ENCODE assay signal across 26 cellular contexts in the genomic region with DNA sequence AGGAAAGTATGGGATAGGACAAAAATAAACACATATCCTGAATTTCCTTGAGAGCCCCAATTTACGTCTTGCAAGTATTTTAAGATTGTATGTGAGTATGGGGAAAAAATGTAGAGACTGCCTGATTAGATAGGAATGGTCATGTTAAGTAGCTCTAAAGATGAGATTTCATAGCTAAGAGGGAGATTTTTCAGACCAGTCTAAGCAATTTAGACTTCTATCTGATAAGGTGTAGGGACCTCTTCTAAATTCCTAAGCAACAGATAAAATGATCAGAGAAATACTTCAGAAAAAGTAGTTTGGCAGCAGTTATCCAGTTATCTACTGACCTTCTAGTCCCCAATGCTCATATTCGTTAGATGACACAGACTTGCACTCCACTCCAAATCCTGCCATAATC.
"Had no signal": no experiment of that assay in that cellular context is flagged by ENCODE, and none has a peak within 500 bp of the region (broad histone marks: within the 10 kb centered on the region; RNA-seq: fewer than 3 reads in every experiment).

No MANE protein-coding gene starts in this region.

- H3K4me3 Mint-ChIP-seq: activated B cell treated with CpG ODN at 0.5 μM for 24 hours; activated CD8-positive, alpha-beta T cell treated with anti-CD3 and anti-CD28 coated beads for 36 hours; activated T-cell treated with anti-CD3 and anti-CD28 coated beads, Interleukin-2, amount 50 U/mL, for 4 hours; activated T-helper 17 cell treated with anti-CD3 and anti-CD28 coated beads, Interleukin-2, amount 50 U/mL, for 72 hours; dendritic cell treated with granulocyte-macrophage colony-stimulating factor and Interleukin-4, amounts not matched to agents 40 ng/mL and 50 ng/mL, for 4 days; immature natural killer cell; nephron; T-cell had no signal

- H3K27ac ChIP-seq: esophagus squamous epithelium, suprapubic skin had no signal

- H3K4me1 ChIP-seq: esophagus squamous epithelium, suprapubic skin, transverse colon had no signal

- H3K27ac Mint-ChIP-seq: activated B cell treated with CpG ODN at 0.5 μM for 24 hours; activated CD8-positive, alpha-beta T cell treated with anti-CD3 and anti-CD28 coated beads for 36 hours; activated T-helper 17 cell treated with anti-CD3 and anti-CD28 coated beads, Interleukin-2, amount 50 U/mL, for 72 hours; dendritic cell treated with granulocyte-macrophage colony-stimulating factor and Interleukin-4, amounts not matched to agents 40 ng/mL and 50 ng/mL, for 4 days; immature natural killer cell; nephron; T-cell had no signal

- ATAC-seq: activated CD8-positive, alpha-beta T cell treated with anti-CD3 and anti-CD28 coated beads for 36 hours; activated T-cell treated with anti-CD3 and anti-CD28 coated beads, Interleukin-2, amount 50 U/mL, for 4 hours; activated T-helper 17 cell treated with anti-CD3 and anti-CD28 coated beads, Interleukin-2, amount 50 U/mL, for 72 hours; sciatic nerve; T-cell had no signal

- H3K9me3 ChIP-seq: esophagus squamous epithelium, suprapubic skin, transverse colon had no signal

- H3K4me3 ChIP-seq: esophagus squamous epithelium, lung, suprapubic skin, transverse colon had no signal

- H3K36me3 ChIP-seq: esophagus squamous epithelium, suprapubic skin, transverse colon had no signal

- H3K27me3 ChIP-seq: esophagus squamous epithelium, suprapubic skin, transverse colon had no signal

- H3K9me3 Mint-ChIP-seq: activated B cell treated with CpG ODN at 0.5 μM for 24 hours; activated CD8-positive, alpha-beta T cell treated with anti-CD3 and anti-CD28 coated beads for 36 hours; activated T-cell treated with anti-CD3 and anti-CD28 coated beads, Interleukin-2, amount 50 U/mL, for 4 hours; activated T-helper 17 cell treated with anti-CD3 and anti-CD28 coated beads, Interleukin-2, amount 50 U/mL, for 72 hours; dendritic cell treated with granulocyte-macrophage colony-stimulating factor and Interleukin-4, amounts not matched to agents 40 ng/mL and 50 ng/mL, for 4 days; immature natural killer cell; nephron; T-cell had no signal

- H3K4me1 Mint-ChIP-seq: activated B cell treated with CpG ODN at 0.5 μM for 24 hours; activated T-helper 17 cell treated with anti-CD3 and anti-CD28 coated beads, Interleukin-2, amount 50 U/mL, for 72 hours; immature natural killer cell had no signal

- H3K27me3 Mint-ChIP-seq: activated B cell treated with CpG ODN at 0.5 μM for 24 hours; dendritic cell treated with granulocyte-macrophage colony-stimulating factor and Interleukin-4, amounts not matched to agents 40 ng/mL and 50 ng/mL, for 4 days had no signal

- DNase-seq: activated B cell treated with CpG ODN at 0.5 μM for 24 hours; activated CD4-positive, alpha-beta T cell treated with anti-CD3 and anti-CD28 coated beads, Interleukin-2, amount 50 U/mL, for 1 hour; activated CD8-positive, alpha-beta T cell treated with anti-CD3 and anti-CD28 coated beads for 36 hours; activated gamma-delta T cell treated with Interleukin-2 at 50 U/mL for 16 hours; activated naive CD4-positive, alpha-beta T cell treated with anti-CD3 and anti-CD28 coated beads, Interleukin-2, amount 50 U/mL, for 16 hours; activated T-cell treated with anti-CD3 and anti-CD28 coated beads, Interleukin-2, amount 50 U/mL, for 4 hours; amniotic stem cell; central memory CD4-positive, alpha-beta T cell; esophagus squamous epithelium; foreskin melanocyte; hypothalamus; immature natural killer cell; kidney; mesendoderm; posterior cingulate gyrus; stimulated activated CD4-positive, alpha-beta T cell treated with anti-CD3 and anti-CD28 coated beads, Interleukin-15, amount 100 ng/mL, for 24 hours; stimulated activated CD4-positive, alpha-beta T cell treated with anti-CD3 and anti-CD28 coated beads, Interleukin-2, amount 100 ng/mL, for 24 hours; stimulated activated naive CD4-positive, alpha-beta T cell; T-cell; transverse colon had no signal

- H3K36me3 Mint-ChIP-seq: immature natural killer cell, T-cell had no signal
